ENCODE assay signal across 1 cellular context in the genomic region with DNA sequence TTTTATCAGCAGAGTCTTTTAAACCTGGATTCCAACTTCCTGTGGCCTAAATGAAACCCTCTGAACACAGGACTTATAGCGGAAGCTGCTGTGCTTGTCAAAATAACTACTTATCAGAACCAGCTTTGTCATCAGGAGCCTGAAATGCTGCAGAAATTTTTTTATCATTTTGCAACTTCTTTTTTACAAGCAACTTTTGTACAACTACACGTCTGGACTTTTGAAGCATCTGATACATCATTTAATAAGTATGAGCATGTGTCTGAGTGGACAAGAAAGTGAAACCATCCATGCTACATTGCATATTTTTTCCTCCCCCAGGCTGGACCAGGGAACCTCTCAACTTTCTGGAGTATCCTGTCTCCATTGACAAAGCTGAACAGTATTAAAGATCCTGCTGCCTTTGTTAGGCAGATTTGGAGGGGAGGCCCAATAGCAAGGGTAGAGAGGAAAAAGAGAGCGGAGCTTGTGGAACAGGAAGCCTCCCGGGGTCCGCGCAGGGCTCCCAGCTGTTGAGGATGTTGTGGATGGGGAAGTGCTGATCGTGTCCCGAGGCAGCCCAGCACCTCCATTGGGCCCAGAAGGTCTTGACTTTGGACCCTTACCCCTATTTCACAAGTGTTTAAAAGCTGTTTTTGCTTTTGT.
TF ChIP-seq lines count a peak whose summit lies in the region.

No MANE protein-coding gene starts in this region.

TF ChIP-seq in IMR-90, 13 proteins besides CTCF, POLR2A, EP300 and RAD21 (continued from another document):
- no peak for TF ChIP-seq MAFK (IDR thresholded peaks at IDR 0.05; ENCODE audit: low read depth, low read length)
- no peak for TF ChIP-seq SMC3 (IDR thresholded peaks at IDR 0.05; ENCODE audit: low read depth, low read length)
- no peak for TF ChIP-seq RFX5 (IDR thresholded peaks at IDR 0.05; ENCODE audit: low read depth, low read length)
- no peak for TF ChIP-seq ELK1 (IDR thresholded peaks at IDR 0.05; ENCODE audit: borderline replicate concordance, low read depth, low read length)
- no peak for TF ChIP-seq MXI1 (IDR thresholded peaks at IDR 0.05; ENCODE audit: borderline replicate concordance, low read depth, low read length)
- TF ChIP-seq, protein P1, sequence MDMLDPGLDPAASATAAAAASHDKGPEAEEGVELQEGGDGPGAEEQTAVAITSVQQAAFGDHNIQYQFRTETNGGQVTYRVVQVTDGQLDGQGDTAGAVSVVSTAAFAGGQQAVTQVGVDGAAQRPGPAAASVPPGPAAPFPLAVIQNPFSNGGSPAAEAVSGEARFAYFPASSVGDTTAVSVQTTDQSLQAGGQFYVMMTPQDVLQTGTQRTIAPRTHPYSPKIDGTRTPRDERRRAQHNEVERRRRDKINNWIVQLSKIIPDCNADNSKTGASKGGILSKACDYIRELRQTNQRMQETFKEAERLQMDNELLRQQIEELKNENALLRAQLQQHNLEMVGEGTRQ (IDR thresholded peaks at IDR 0.05; ENCODE audit: low read depth, low read length) = no peak
- TF ChIP-seq FOS (IDR thresholded peaks at IDR 0.05; ENCODE audit: low read depth, low read length) = no peak
- no peak for TF ChIP-seq BHLHE40 (IDR thresholded peaks at IDR 0.05; ENCODE audit: low read depth, low read length)
